13 cellular contexts compared by ENCODE assay signal in genomic region chr2:68284896-68285295, GRCh38. TPM values are rescaled to one million over a fixed set of nuclear protein-coding genes. Genes with fewer than 3 reads are reported as not detected.
DNase-seq lines count a peak whose midpoint lies in the region; ATAC-seq, FAIRE-seq and TF ChIP-seq lines count a peak whose summit lies in the region.
"Had no signal": no experiment of that assay in that cellular context is flagged by ENCODE, and none has a peak within 500 bp of the region (broad histone marks: within the 10 kb centered on the region; RNA-seq: fewer than 3 reads in every experiment).

No MANE protein-coding gene starts in this region.

- in situ Hi-C loops in G401 (cut with HindIII; ENCODE audit: low sequenced_read_pairs) = loop anchor here (10.0 kb wide), 1 partner anchor 160 kb away; no protein-coding TSS in a partner anchor

- no peak for FAIRE-seq in GM12892 (lab: Jason Lieb, UNC)

- H3K27ac Mint-ChIP-seq in immature natural killer cell = no peak overlapping the region

- H3K36me3 Mint-ChIP-seq in immature natural killer cell = no peaks in the 10 kb centered on the region

- TF ChIP-seq CTCF in prostate gland (IDR thresholded peaks at IDR 0.05) = no peak

- WGBS in prostate gland = 18% methylated on average over 3 of the region's 3 CpGs

- peaks cover 0 to 7% (median 0%) of the 10 kb centered on the region in 3 donors for H3K27me3 Mint-ChIP-seq in immature natural killer cell (ENCODE audit: low read depth in 3 of 3)

- peaks cover 8% of the 10 kb centered on the region for H3K4me1 ChIP-seq in prostate gland (replicated peaks)

- H3K27ac ChIP-seq in prostate gland = no peak overlapping the region
- H3K27ac ChIP-seq: epithelial cell of prostate, stomach had no signal

- H3K4me1 Mint-ChIP-seq in immature natural killer cell = peaks cover 0 to 3% of the 10 kb centered on the region in 2 donors

- no peaks in the 10 kb centered on the region for H3K27me3 ChIP-seq in prostate gland (replicated peaks; ENCODE audit: insufficient read depth)
- H3K27me3 ChIP-seq: stomach had no signal

- TF ChIP-seq POLR2A in prostate gland (IDR thresholded peaks at IDR 0.05) = no peak
- TF ChIP-seq POLR2A in GM12892 (IDR thresholded peaks at IDR 0.05; ENCODE audit: low read depth, low read length) = no peak

- no peaks in the 10 kb centered on the region for H3K9me3 ChIP-seq in prostate gland
- H3K9me3 ChIP-seq: stomach had no signal

- no peak for ATAC-seq in GM19455 (IDR thresholded peaks at IDR 0.05; ENCODE audit: unreplicated experiment)

- DNase-seq in G401 (ENCODE audit: low spot score) (peak; percentile 25), NCI-H82 treated with DMSO at 0.1 percent for 48 hours (lab: John Stamatoyannopoulos, UW; ENCODE audit: unreplicated experiment) (peak; percentile 5), fibroblast of peridontal ligament (ENCODE audit: extremely low read depth) (peak; percentile 85), prostate gland (ENCODE audit: low spot score) (peak; percentile 28), immature natural killer cell (no peak), NCI-H748 (lab: John Stamatoyannopoulos, UW; ENCODE audit: unreplicated experiment) (no peak), GM12892 (ENCODE audit: insufficient read length) (no peak)
- DNase-seq: activated gamma-delta T cell, mesenchymal stem cell, OCI-M1, stomach had no signal

- intact Hi-C loops in prostate gland (cut with DNase I) = loop anchor here (5.0 to 10.0 kb wide), 2 partner anchors 160 to 163 kb away; no protein-coding TSS in a partner anchor

- H3K36me3 ChIP-seq in prostate gland = no peaks in the 10 kb centered on the region
- H3K36me3 ChIP-seq: stomach had no signal

- no peak overlapping the region for H3K4me3 Mint-ChIP-seq in immature natural killer cell

- H3K4me3 ChIP-seq in prostate gland = no peak overlapping the region
- H3K4me3 ChIP-seq: stomach had no signal

- H3K9me3 Mint-ChIP-seq in immature natural killer cell = no peaks in the 10 kb centered on the region

RNA-seq across cellular contexts. Expression of gene PPP3R1, which starts 32.6 kb away (rescaled TPM):
- 36.6 and 41.7 TPM in 2 replicates for total RNA-seq in G401 (2014; rRNA removed; shearing (Covaris generic))
- total RNA-seq in prostate gland = 10 to 100 TPM; 31.3 to 34.9 TPM
- 1 to 10 TPM; 7.1 to 7.4 (median 7.1) TPM for polyA plus RNA-seq in immature natural killer cell
- 38.6 TPM for polyA plus RNA-seq in GM12892 (2012; ENCODE audit: missing spikeins)

RNA-seq across cellular contexts. Expression of gene CNRIP1, which starts 34.9 kb away (rescaled TPM):
- 8.4 and 19.8 TPM in 2 replicates for total RNA-seq in G401 (2014; rRNA removed; shearing (Covaris generic))
- 10 to 100 TPM in 1 of 2 donors, 1 to 10 TPM in 1; 3.6 to 16.5 TPM for total RNA-seq in prostate gland
- polyA plus RNA-seq in immature natural killer cell = not detected
- not detected for polyA plus RNA-seq in GM12892 (2012; ENCODE audit: missing spikeins)

Comparison
In these comparisons a context has a peak if more than half of its experiments do, and no peak if none do; other contexts are left out.
1. DNase-seq: peak in G401 (single experiment), NCI-H82 treated with DMSO at 0.1 percent for 48 hours (single experiment), fibroblast of peridontal ligament (single experiment) and prostate gland (single experiment); none in immature natural killer cell (0 of 3), NCI-H748 (single experiment) and GM12892 (single experiment).